Comparison of ENCODE assay signal across 32 cellular contexts in genomic region chr12:113946175-113946574, GRCh38.
"Had no signal": no experiment of that assay in that cellular context is flagged by ENCODE, and none has a peak within 500 bp of the region (broad histone marks: within the 10 kb centered on the region; RNA-seq: fewer than 3 reads in every experiment).

No MANE protein-coding gene starts in this region.

- H3K4me1 ChIP-seq: parathyroid adenoma, psoas muscle, spleen, stomach, thyroid gland, tibial nerve, upper lobe of right lung, uterus had no signal

- H3K27me3 Mint-ChIP-seq: naive B cell; naive thymus-derived CD8-positive, alpha-beta T cell; natural killer cell treated with Interleukin-12 subunit alpha and Interleukin-12 subunit beta and Interleukin-15 and Interleukin-18, amount 100 ng/mL, for 72 hours; progenitor cell of endocrine pancreas; stimulated activated memory B cell treated with anti-CD40 and anti-IgM and Interleukin-4, amounts not matched to agents 10 μg/mL and 1 μg/mL and 100 μg/mL, for 72 hours; stimulated activated naive CD8-positive, alpha-beta T cell treated with anti-CD3 and anti-CD28 coated beads, Interleukin-15, Interleukin-2, amounts not matched to agents 100 ng/mL and 50 ng/mL, for 24 hours; type B pancreatic cell had no signal

- H3K9me3 ChIP-seq: neutrophil, ovary, psoas muscle, spleen, stomach, thoracic aorta, thyroid gland, tibial nerve, upper lobe of right lung, uterus had no signal

- H3K79me2 ChIP-seq: parathyroid adenoma had no signal

- ATAC-seq: naive thymus-derived CD8-positive, alpha-beta T cell; psoas muscle; right cardiac atrium; sciatic nerve; stimulated activated memory B cell treated with anti-CD40 and anti-IgM and Interleukin-4, amounts not matched to agents 10 μg/mL and 1 μg/mL and 100 μg/mL, for 72 hours; upper lobe of right lung had no signal

- DNase-seq: naive B cell; nephron progenitor cell; nucleus accumbens; ovary; posterior cingulate gyrus; psoas muscle; right cardiac atrium; spleen; stimulated activated CD4-positive, alpha-beta T cell treated with anti-CD3 and anti-CD28 coated beads, Interleukin-12 subunit alpha, Interleukin-12 subunit beta, amount 100 ng/mL, for 4 hours; stimulated activated CD4-positive, alpha-beta T cell treated with anti-CD3 and anti-CD28 coated beads, Interleukin-1b, Interleukin-23, amount 100 ng/mL, for 48 hours; stimulated activated CD4-positive, alpha-beta T cell treated with anti-CD3 and anti-CD28 coated beads, Interleukin-4, amount 100 ng/mL, for 1 hour; stimulated activated CD4-positive, alpha-beta T cell treated with anti-CD3 and anti-CD28 coated beads, Interleukin-4, amount 100 ng/mL, for 4 hours; stimulated activated CD8-positive, alpha-beta memory T cell treated with anti-CD3 and anti-CD28 coated beads, Interleukin-4, amount 100 ng/mL, for 48 hours; stimulated activated naive CD4-positive, alpha-beta T cell treated with Interleukin-2 at 50 U/mL for 16 hours; stomach; thyroid gland; upper lobe of right lung; uterus had no signal

- H3K9ac ChIP-seq: parathyroid adenoma had no signal

- H2AFZ ChIP-seq: parathyroid adenoma had no signal

- H3K27me3 ChIP-seq: neutrophil, ovary, spleen, stomach, thyroid gland, tibial nerve, upper lobe of right lung, uterus had no signal

- H3K4me3 ChIP-seq: ovary, psoas muscle, skin epidermis, smooth muscle cell, spleen, stomach, thoracic aorta, thyroid gland, tibial nerve, upper lobe of right lung, uterus had no signal

- H3K4me1 Mint-ChIP-seq: nephron progenitor cell; neural crest cell; stimulated activated memory B cell treated with anti-CD40 and anti-IgM and Interleukin-4, amounts not matched to agents 10 μg/mL and 1 μg/mL and 100 μg/mL, for 72 hours had no signal

- H3K27ac ChIP-seq: neutrophil, ovary, parathyroid adenoma, psoas muscle, skin epidermis, spleen, stomach, thoracic aorta, thyroid gland, tibial nerve, upper lobe of right lung, uterus had no signal

- H3K9me3 Mint-ChIP-seq: naive B cell; naive thymus-derived CD8-positive, alpha-beta T cell; natural killer cell treated with Interleukin-12 subunit alpha and Interleukin-12 subunit beta and Interleukin-15 and Interleukin-18, amount 100 ng/mL, for 72 hours; nephron progenitor cell; neural crest cell; stimulated activated memory B cell treated with anti-CD40 and anti-IgM and Interleukin-4, amounts not matched to agents 10 μg/mL and 1 μg/mL and 100 μg/mL, for 72 hours; stimulated activated naive CD8-positive, alpha-beta T cell treated with anti-CD3 and anti-CD28 coated beads, Interleukin-15, Interleukin-2, amounts not matched to agents 100 ng/mL and 50 ng/mL, for 24 hours; type B pancreatic cell had no signal

- H3K36me3 ChIP-seq: ovary, uterus had no signal

- H3K4me2 ChIP-seq: smooth muscle cell had no signal

- H3K27ac Mint-ChIP-seq: naive B cell; naive thymus-derived CD8-positive, alpha-beta T cell; natural killer cell treated with Interleukin-12 subunit alpha and Interleukin-12 subunit beta and Interleukin-15 and Interleukin-18, amount 100 ng/mL, for 72 hours; nephron progenitor cell; progenitor cell of endocrine pancreas; stimulated activated memory B cell treated with anti-CD40 and anti-IgM and Interleukin-4, amounts not matched to agents 10 μg/mL and 1 μg/mL and 100 μg/mL, for 72 hours; stimulated activated naive CD8-positive, alpha-beta T cell treated with anti-CD3 and anti-CD28 coated beads, Interleukin-15, Interleukin-2, amounts not matched to agents 100 ng/mL and 50 ng/mL, for 24 hours; type B pancreatic cell had no signal

- H3K4me3 Mint-ChIP-seq: naive B cell; naive thymus-derived CD8-positive, alpha-beta T cell; natural killer cell treated with Interleukin-12 subunit alpha and Interleukin-12 subunit beta and Interleukin-15 and Interleukin-18, amount 100 ng/mL, for 72 hours; nephron progenitor cell; neural crest cell; stimulated activated memory B cell treated with anti-CD40 and anti-IgM and Interleukin-4, amounts not matched to agents 10 μg/mL and 1 μg/mL and 100 μg/mL, for 72 hours; stimulated activated naive CD8-positive, alpha-beta T cell treated with anti-CD3 and anti-CD28 coated beads, Interleukin-15, Interleukin-2, amounts not matched to agents 100 ng/mL and 50 ng/mL, for 24 hours; type B pancreatic cell had no signal
